Comparison of ENCODE assay signal across 9 cellular contexts in genomic region chr7:64904008-64904407, GRCh38. TPM values are rescaled to one million over a fixed set of nuclear protein-coding genes. Genes with fewer than 3 reads are reported as not detected.
DNase-seq lines count a peak whose midpoint lies in the region; ATAC-seq, FAIRE-seq and TF ChIP-seq lines count a peak whose summit lies in the region.
"Had no signal": no experiment of that assay in that cellular context is flagged by ENCODE, and none has a peak within 500 bp of the region (broad histone marks: within the 10 kb centered on the region; RNA-seq: fewer than 3 reads in every experiment).

No MANE protein-coding gene starts in this region.

- DNase-seq in activated CD4-positive, alpha-beta T cell treated with anti-CD3 and anti-CD28 coated beads, Interleukin-2, amount 10 ng/mL, durations not matched to agents 7 days and 5 days: no peak
- DNase-seq in activated CD4-positive, alpha-beta T cell treated with anti-CD3 and anti-CD28 coated beads, Interleukin-2, amount 50 U/mL, for 4 hours: no peak
- DNase-seq in activated B cell treated with CpG ODN at 0.5 μM for 24 hours (no peak), iPS DF 6.9 (ENCODE audit: low read depth, low spot score) (no peak), NCI-H82 treated with DMSO at 0.1 percent for 48 hours (lab: John Stamatoyannopoulos, UW; ENCODE audit: unreplicated experiment) (no peak), GM10248 (ENCODE audit: extremely low spot score) (no peak), GM12892 (ENCODE audit: insufficient read length) (no peak)
- no peak for DNase-seq in stimulated activated naive CD8-positive, alpha-beta T cell treated with anti-CD3 and anti-CD28 coated beads, Interleukin-15, amount 100 ng/mL, for 72 hours
- DNase-seq: NCI-H82 had no signal

- no peak for TF ChIP-seq POLR2A in GM12892 (IDR thresholded peaks at IDR 0.05; ENCODE audit: low read depth, low read length)

- peaks cover 35% of the 10 kb centered on the region for H3K36me3 Mint-ChIP-seq in activated CD4-positive, alpha-beta T cell treated with anti-CD3 and anti-CD28 coated beads, Interleukin-2, amount 10 ng/mL, durations not matched to agents 7 days and 5 days (ENCODE audit: low read depth)
- peaks cover 9% of the 10 kb centered on the region for H3K36me3 Mint-ChIP-seq in activated B cell treated with CpG ODN at 0.5 μM for 24 hours (ENCODE audit: low read depth)

- no peaks in the 10 kb centered on the region for H3K27me3 Mint-ChIP-seq in activated CD4-positive, alpha-beta T cell treated with anti-CD3 and anti-CD28 coated beads, Interleukin-2, amount 10 ng/mL, durations not matched to agents 7 days and 5 days
- no peaks in the 10 kb centered on the region for H3K27me3 Mint-ChIP-seq in activated B cell treated with CpG ODN at 0.5 μM for 24 hours
- H3K27me3 Mint-ChIP-seq in stimulated activated naive CD8-positive, alpha-beta T cell treated with anti-CD3 and anti-CD28 coated beads, Interleukin-15, amount 100 ng/mL, for 72 hours: no peaks in the 10 kb centered on the region

- no peak for FAIRE-seq in GM12892 (lab: Jason Lieb, UNC)

- H3K4me1 Mint-ChIP-seq in activated CD4-positive, alpha-beta T cell treated with anti-CD3 and anti-CD28 coated beads, Interleukin-2, amount 10 ng/mL, durations not matched to agents 7 days and 5 days: peaks cover 44% of the 10 kb centered on the region
- peaks cover 61% of the 10 kb centered on the region for H3K4me1 Mint-ChIP-seq in activated B cell treated with CpG ODN at 0.5 μM for 24 hours
- peaks cover 52% of the 10 kb centered on the region for H3K4me1 Mint-ChIP-seq in stimulated activated naive CD8-positive, alpha-beta T cell treated with anti-CD3 and anti-CD28 coated beads, Interleukin-15, amount 100 ng/mL, for 72 hours

- H3K36me3 ChIP-seq in iPS DF 6.9 (ENCODE audit: control insufficient read depth, insufficient read depth, low read length): no peaks in the 10 kb centered on the region

- no peaks in the 10 kb centered on the region for H3K9me3 ChIP-seq in iPS DF 6.9 (ENCODE audit: control insufficient read depth, insufficient read depth, low read length)

- peak overlapping the region; percentile 98 for H3K27ac Mint-ChIP-seq in activated CD4-positive, alpha-beta T cell treated with anti-CD3 and anti-CD28 coated beads, Interleukin-2, amount 10 ng/mL, durations not matched to agents 7 days and 5 days
- peak overlapping the region; percentile 91 for H3K27ac Mint-ChIP-seq in activated B cell treated with CpG ODN at 0.5 μM for 24 hours
- peak overlapping the region; percentile 99 for H3K27ac Mint-ChIP-seq in stimulated activated naive CD8-positive, alpha-beta T cell treated with anti-CD3 and anti-CD28 coated beads, Interleukin-15, amount 100 ng/mL, for 72 hours

- no CpG with 5 or more reads among the region's 15 CpGs for WGBS in iPS DF 6.9 (ENCODE audit: insufficient coverage, insufficient read length)

- no peak overlapping the region for H3K27ac ChIP-seq in iPS DF 6.9 (ENCODE audit: low read length)

- peak overlapping the region; percentile 96 for H3K4me3 Mint-ChIP-seq in activated CD4-positive, alpha-beta T cell treated with anti-CD3 and anti-CD28 coated beads, Interleukin-2, amount 10 ng/mL, durations not matched to agents 7 days and 5 days
- peak overlapping the region; percentile 97 for H3K4me3 Mint-ChIP-seq in activated B cell treated with CpG ODN at 0.5 μM for 24 hours
- H3K4me3 Mint-ChIP-seq in stimulated activated naive CD8-positive, alpha-beta T cell treated with anti-CD3 and anti-CD28 coated beads, Interleukin-15, amount 100 ng/mL, for 72 hours: peak overlapping the region; percentile 97

- no peak for TF ChIP-seq CTCF in activated B cell treated with CpG ODN at 0.5 μM for 24 hours (IDR thresholded peaks at IDR 0.05)
- TF ChIP-seq CTCF in GM10248 (IDR thresholded peaks at IDR 0.05; ENCODE audit: control extremely low read depth, extremely low read depth, low read depth, missing control alignments): no peak

- POLR2A ChIA-PET in activated CD4-positive, alpha-beta T cell treated with anti-CD3 and anti-CD28 coated beads, Interleukin-2, amount 10 ng/mL, durations not matched to agents 7 days and 5 days (lab: Charles Lee): no interaction called here
- POLR2A ChIA-PET in activated B cell treated with CpG ODN at 0.5 μM for 24 hours (lab: Charles Lee): interaction anchor here (1.9 to 2.3 kb wide), 2 partner anchors 110 to 238 kb away, joined by 15 to 18 read pairs; partner anchors contain the start of genes ZNF107 and ZNF138
- POLR2A ChIA-PET in GM10248 (lab: Yijun Ruan, JAX): no interaction called here

- CTCF ChIA-PET in activated CD4-positive, alpha-beta T cell treated with anti-CD3 and anti-CD28 coated beads, Interleukin-2, amount 10 ng/mL, durations not matched to agents 7 days and 5 days (lab: Charles Lee): interaction anchor here (1.2 to 1.9 kb wide), 3 partner anchors 12 to 38 kb away, joined by 4 read pairs; no protein-coding TSS in a partner anchor
- CTCF ChIA-PET in activated B cell treated with CpG ODN at 0.5 μM for 24 hours (lab: Charles Lee): no interaction called here
- CTCF ChIA-PET in GM10248 (lab: Yijun Ruan, JAX): interaction anchor here (1.1 kb wide), 1 partner anchor 12 kb away, joined by 3 read pairs; no protein-coding TSS in a partner anchor

- peaks cover 8% of the 10 kb centered on the region for H3K9me3 Mint-ChIP-seq in activated CD4-positive, alpha-beta T cell treated with anti-CD3 and anti-CD28 coated beads, Interleukin-2, amount 10 ng/mL, durations not matched to agents 7 days and 5 days
- H3K9me3 Mint-ChIP-seq in activated B cell treated with CpG ODN at 0.5 μM for 24 hours: no peaks in the 10 kb centered on the region
- H3K9me3 Mint-ChIP-seq in stimulated activated naive CD8-positive, alpha-beta T cell treated with anti-CD3 and anti-CD28 coated beads, Interleukin-15, amount 100 ng/mL, for 72 hours: no peaks in the 10 kb centered on the region

- H3K4me3 ChIP-seq in iPS DF 6.9 (ENCODE audit: low read length): peak overlapping the region; percentile 93; the same call in 1 of the 2 replicates

- H3K4me1 ChIP-seq in iPS DF 6.9 (ENCODE audit: control insufficient read depth, insufficient read depth, low read length): no peaks in the 10 kb centered on the region

- intact Hi-C loops in activated B cell treated with CpG ODN at 0.5 μM for 24 hours (cut with micrococcal nuclease): loop anchor here (5.0 kb wide), 1 partner anchor 217 kb away; no protein-coding TSS in a partner anchor

- no peak for ATAC-seq in activated B cell treated with CpG ODN at 0.5 μM for 24 hours (ENCODE audit: low read depth)
- no peak for ATAC-seq in stimulated activated naive CD8-positive, alpha-beta T cell treated with anti-CD3 and anti-CD28 coated beads, Interleukin-15, amount 100 ng/mL, for 72 hours

- H3K27me3 ChIP-seq in iPS DF 6.9 (ENCODE audit: control insufficient read depth, insufficient read depth, low read length): no peaks in the 10 kb centered on the region

RNA-seq across cellular contexts. Expression of gene ZNF273, which starts 0.9 kb away (rescaled TPM):
- total RNA-seq in activated CD4-positive, alpha-beta T cell treated with anti-CD3 and anti-CD28 coated beads, Interleukin-2, amount 10 ng/mL, durations not matched to agents 7 days and 5 days: 10 to 100 TPM in 1 of 2 experiments, 1 to 10 TPM in 1; 9.7 to 11.7 TPM
- 10.6 and 12.3 TPM in 2 replicates for total RNA-seq in activated B cell treated with CpG ODN at 0.5 μM for 24 hours
- polyA plus RNA-seq in GM12892 (2012; ENCODE audit: missing spikeins): 6.1 TPM
